8 cellular contexts compared by ENCODE assay signal in the genomic region with DNA sequence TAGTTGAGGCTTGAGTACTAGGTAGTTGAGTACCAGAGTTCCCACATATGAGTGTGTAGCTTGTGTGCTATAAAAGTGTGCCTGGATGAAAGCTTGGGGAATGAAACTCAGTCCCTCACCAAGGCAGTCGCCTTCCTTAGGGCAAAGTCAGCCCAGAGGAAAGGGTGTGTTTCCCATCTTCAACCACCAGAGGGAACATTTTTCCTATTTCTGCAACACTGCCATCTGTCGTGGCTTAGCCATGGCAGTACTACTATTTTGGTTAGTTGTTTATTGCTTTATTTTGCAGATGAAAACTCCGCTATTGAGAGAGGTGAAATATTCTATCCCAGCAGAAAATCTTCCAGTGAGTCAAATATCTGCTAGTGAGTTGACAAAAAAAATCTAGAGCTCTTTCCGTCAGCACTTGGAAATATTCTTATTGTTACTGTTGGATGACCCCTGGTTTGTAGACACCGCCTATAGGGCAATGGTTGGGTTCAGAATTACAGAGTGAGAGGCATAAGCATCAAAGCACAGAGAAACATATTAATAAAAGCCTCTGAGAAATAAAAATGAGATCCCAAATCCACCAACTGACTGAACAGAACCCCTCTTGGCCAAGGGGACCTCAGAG.
DNase-seq lines count a peak whose midpoint lies in the region; ATAC-seq and TF ChIP-seq lines count a peak whose summit lies in the region.

No MANE protein-coding gene starts in this region.

- H3K36me3 ChIP-seq in endodermal cell (ENCODE audit: control insufficient read depth, insufficient read depth, low read length), result no peaks in the 10 kb centered on the region

- TF ChIP-seq CTCF in endodermal cell (conservative IDR thresholded peaks at IDR 0.05), result peak; percentile 93

- H3K4me3 Mint-ChIP-seq in endodermal cell (no peak overlapping the region), memory B cell (no peak overlapping the region)

- WGBS in endodermal cell (ENCODE audit: insufficient coverage in 1 of 2, insufficient read length in 1 of 2), 2 experiments, result 45 to 63% methylated on average over 2 to 5 of the region's 5 CpGs

- peaks cover 3% of the 10 kb centered on the region for H3K4me1 ChIP-seq in endodermal cell (ENCODE audit: control insufficient read depth, insufficient read depth, low read length)

- H3K27me3 ChIP-seq in endodermal cell (ENCODE audit: control insufficient read depth, insufficient read depth, low read length, poor library complexity, severe bottlenecking), result peaks cover 5% of the 10 kb centered on the region

- H3K9ac ChIP-seq in endodermal cell (ENCODE audit: extremely low read depth, low read length, poor library complexity, severe bottlenecking), result no peak overlapping the region

- H3K4me1 Mint-ChIP-seq in endodermal cell (peaks cover 14% of the 10 kb centered on the region), memory B cell (peaks cover 12% of the 10 kb centered on the region)

- DNase-seq in activated naive CD4-positive, alpha-beta T cell treated with anti-CD3 and anti-CD28 coated beads, Interleukin-2, amount 50 U/mL, for 72 hours (ENCODE audit: low spot score in 2 of 2), result peak in 1 of 2 donors; percentile 35
- no peak for DNase-seq in activated naive CD4-positive, alpha-beta T cell treated with anti-CD3 and anti-CD28 coated beads, Interleukin-2, amount 50 U/mL, for 16 hours
- DNase-seq in SHP77 treated with DMSO at 0.1 percent for 48 hours (lab: John Stamatoyannopoulos, UW) (peak; percentile 0), endodermal cell (peak; percentile 79), memory B cell (ENCODE audit: low spot score in 2 of 2) (peak; percentile 13 to 15), ureter (ENCODE audit: low spot score) (peak; percentile 44)

- no peak overlapping the region for H3K4me3 ChIP-seq in endodermal cell (ENCODE audit: low read length)

- no peaks in the 10 kb centered on the region for H3K27me3 Mint-ChIP-seq in endodermal cell (ENCODE audit: insufficient read depth)
- H3K27me3 Mint-ChIP-seq in memory B cell, result peaks cover 11% of the 10 kb centered on the region

- H3K9me3 Mint-ChIP-seq in activated naive CD4-positive, alpha-beta T cell treated with anti-CD3 and anti-CD28 coated beads, Interleukin-2, amount 50 U/mL, for 72 hours, result no peaks in the 10 kb centered on the region
- H3K9me3 Mint-ChIP-seq in endodermal cell (no peaks in the 10 kb centered on the region), memory B cell (no peaks in the 10 kb centered on the region)

- H3K27ac ChIP-seq in endodermal cell (ENCODE audit: low read depth, low read length), result no peak overlapping the region

- peak; percentile 46 to 71 for ATAC-seq in activated naive CD4-positive, alpha-beta T cell treated with anti-CD3 and anti-CD28 coated beads, Interleukin-2, amount 50 U/mL, for 72 hours
- peak; percentile 63 for ATAC-seq in GM21529 (IDR thresholded peaks at IDR 0.05; ENCODE audit: unreplicated experiment)
- ATAC-seq in memory B cell (ENCODE audit: low read depth), result peak; percentile 47

- TF ChIP-seq RAD21 in Ishikawa (IDR thresholded peaks at IDR 0.05; ENCODE audit: low read depth), result peak; percentile 76

- H3K27ac Mint-ChIP-seq in activated naive CD4-positive, alpha-beta T cell treated with anti-CD3 and anti-CD28 coated beads, Interleukin-2, amount 50 U/mL, for 72 hours, result no peak overlapping the region
- no peak overlapping the region for H3K27ac Mint-ChIP-seq in endodermal cell
- no peak overlapping the region for H3K27ac Mint-ChIP-seq in memory B cell

- no peaks in the 10 kb centered on the region for H3K9me3 ChIP-seq in endodermal cell (ENCODE audit: control insufficient read depth, low read length)

- TF ChIP-seq EP300 in Ishikawa (IDR thresholded peaks at IDR 0.05; ENCODE audit: borderline replicate concordance), result no peak

- no peaks in the 10 kb centered on the region for H3K36me3 Mint-ChIP-seq in activated naive CD4-positive, alpha-beta T cell treated with anti-CD3 and anti-CD28 coated beads, Interleukin-2, amount 50 U/mL, for 72 hours
- H3K36me3 Mint-ChIP-seq in endodermal cell (ENCODE audit: low read depth) (no peaks in the 10 kb centered on the region), memory B cell (no peaks in the 10 kb centered on the region)

TF ChIP-seq in Ishikawa, 13 proteins besides CTCF, POLR2A, EP300 and RAD21:
- TF ChIP-seq ZBTB7A (IDR thresholded peaks at IDR 0.05; ENCODE audit: low read depth), result no peak
- no peak for TF ChIP-seq NFIC (IDR thresholded peaks at IDR 0.05)
- no peak for TF ChIP-seq TEAD4 (IDR thresholded peaks at IDR 0.05)
- TF ChIP-seq TAF1 (IDR thresholded peaks at IDR 0.05; ENCODE audit: low read depth), result no peak
- TF ChIP-seq, protein P1, sequence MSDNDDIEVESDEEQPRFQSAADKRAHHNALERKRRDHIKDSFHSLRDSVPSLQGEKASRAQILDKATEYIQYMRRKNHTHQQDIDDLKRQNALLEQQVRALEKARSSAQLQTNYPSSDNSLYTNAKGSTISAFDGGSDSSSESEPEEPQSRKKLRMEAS (IDR thresholded peaks at IDR 0.05), result no peak
- TF ChIP-seq EGR1 (IDR thresholded peaks at IDR 0.05), result no peak
- no peak for TF ChIP-seq FOXM1 (IDR thresholded peaks at IDR 0.05; ENCODE audit: borderline replicate concordance, low read depth)
- TF ChIP-seq, protein P2, sequence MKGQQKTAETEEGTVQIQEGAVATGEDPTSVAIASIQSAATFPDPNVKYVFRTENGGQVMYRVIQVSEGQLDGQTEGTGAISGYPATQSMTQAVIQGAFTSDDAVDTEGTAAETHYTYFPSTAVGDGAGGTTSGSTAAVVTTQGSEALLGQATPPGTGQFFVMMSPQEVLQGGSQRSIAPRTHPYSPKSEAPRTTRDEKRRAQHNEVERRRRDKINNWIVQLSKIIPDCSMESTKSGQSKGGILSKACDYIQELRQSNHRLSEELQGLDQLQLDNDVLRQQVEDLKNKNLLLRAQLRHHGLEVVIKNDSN (IDR thresholded peaks at IDR 0.05), result no peak
- no peak for TF ChIP-seq TCF12 (IDR thresholded peaks at IDR 0.05; ENCODE audit: low read depth)
